13 cellular contexts compared by ENCODE assay signal in the genomic region with DNA sequence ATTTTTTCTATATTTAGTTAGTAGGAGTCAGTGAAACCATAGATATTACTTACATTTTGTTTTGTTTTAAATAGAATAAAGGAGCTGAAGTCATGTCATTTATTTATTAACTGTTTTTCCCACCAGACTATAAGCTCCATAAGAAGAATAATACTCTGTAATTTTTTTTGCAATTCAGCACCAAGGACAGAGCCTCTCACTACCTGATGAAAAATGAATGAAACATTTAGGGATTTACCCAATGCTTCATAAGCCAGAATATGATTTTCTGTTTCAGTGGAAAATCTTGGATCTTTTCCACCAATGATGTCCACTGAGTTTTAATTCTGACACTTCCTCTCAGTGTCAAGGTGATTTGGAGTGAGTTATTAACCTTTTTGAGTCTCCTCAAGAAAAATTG.
A peak's percentile ranks its signal among the peaks of the same experiment; 100 is the strongest.
DNase-seq lines count a peak whose midpoint lies in the region; ATAC-seq, FAIRE-seq and TF ChIP-seq lines count a peak whose summit lies in the region.
"Had no signal": no experiment of that assay in that cellular context is flagged by ENCODE, and none has a peak within 500 bp of the region (broad histone marks: within the 10 kb centered on the region; RNA-seq: fewer than 3 reads in every experiment).

No MANE protein-coding gene starts in this region.

- DNase-seq in GM03348 (ENCODE audit: low spot score) (peak; percentile 2), M059J (ENCODE audit: low read depth) (peak; percentile 46), bronchial epithelial cell (ENCODE audit: low read depth) (peak; percentile 46), mesenchymal stem cell (peak; percentile 49), Peyer's patch (no peak), NCI-H510A treated with DMSO at 0.1 percent for 48 hours (lab: John Stamatoyannopoulos, UW) (no peak)
- no peak for DNase-seq in activated naive CD4-positive, alpha-beta T cell treated with anti-CD3 and anti-CD28 coated beads, Interleukin-2, amount 50 U/mL, for 72 hours (ENCODE audit: low spot score in 2 of 2)
- DNase-seq: aorta, heart left ventricle, NCI-H2081, SHP77, stomach had no signal

- peaks cover 27 to 34% of the 10 kb centered on the region in 2 donors for H3K9me3 Mint-ChIP-seq in activated naive CD4-positive, alpha-beta T cell treated with anti-CD3 and anti-CD28 coated beads, Interleukin-2, amount 50 U/mL, for 72 hours

- H4K8ac ChIP-seq in mesenchymal stem cell (ENCODE audit: low read length) = no peak overlapping the region

- H2AK5ac ChIP-seq in mesenchymal stem cell (ENCODE audit: low read length, severe bottlenecking) = no peak overlapping the region

- H2AFZ ChIP-seq in mesenchymal stem cell (ENCODE audit: low read depth, low read length) = no peak overlapping the region

- H3K4me3 ChIP-seq in bronchial epithelial cell (ENCODE audit: low read depth, low read length) (no peak overlapping the region), mesenchymal stem cell (ENCODE audit: insufficient read depth in 1 of 2, low read depth in 1 of 2, low read length in 2 of 2) (no peak overlapping the region), Peyer's patch (no peak overlapping the region)
- H3K4me3 ChIP-seq: heart left ventricle, stomach had no signal

- H3K14ac ChIP-seq in mesenchymal stem cell (ENCODE audit: low read length in 2 of 2) = no peak overlapping the region

- H4K91ac ChIP-seq in mesenchymal stem cell (ENCODE audit: low read length) = no peak overlapping the region

- no peaks in the 10 kb centered on the region for H3K36me3 Mint-ChIP-seq in activated naive CD4-positive, alpha-beta T cell treated with anti-CD3 and anti-CD28 coated beads, Interleukin-2, amount 50 U/mL, for 72 hours

- no peak for TF ChIP-seq CTCF in bronchial epithelial cell (IDR thresholded peaks at IDR 0.05; ENCODE audit: insufficient read depth, low read length, severe bottlenecking)
- no peak for TF ChIP-seq CTCF in Peyer's patch (IDR thresholded peaks at IDR 0.05)

- no peak overlapping the region for H3K27ac Mint-ChIP-seq in activated naive CD4-positive, alpha-beta T cell treated with anti-CD3 and anti-CD28 coated beads, Interleukin-2, amount 50 U/mL, for 72 hours

- no peak overlapping the region for H3K9ac ChIP-seq in mesenchymal stem cell (ENCODE audit: low read length)

- H3K9me3 ChIP-seq in mesenchymal stem cell (ENCODE audit: control insufficient read depth, low read length) (no peaks in the 10 kb centered on the region), Peyer's patch (no peaks in the 10 kb centered on the region)
- H3K9me3 ChIP-seq: heart left ventricle, stomach had no signal

- H3K36me3 ChIP-seq in bronchial epithelial cell (ENCODE audit: control insufficient read depth, insufficient read depth, low read length) (no peaks in the 10 kb centered on the region), mesenchymal stem cell (ENCODE audit: control insufficient read depth in 1 of 2, insufficient read depth in 2 of 2, low read depth in 1 of 2, low read length in 2 of 2) (no peaks in the 10 kb centered on the region), Peyer's patch (no peaks in the 10 kb centered on the region)
- H3K36me3 ChIP-seq: heart left ventricle, stomach had no signal

- no peaks in the 10 kb centered on the region for H3K27me3 ChIP-seq in bronchial epithelial cell (ENCODE audit: control insufficient read depth, insufficient read depth, low read length)
- no peaks in the 10 kb centered on the region for H3K27me3 ChIP-seq in mesenchymal stem cell (ENCODE audit: control insufficient read depth in 1 of 2, insufficient read depth in 1 of 2, low read length in 2 of 2)
- no peaks in the 10 kb centered on the region for H3K27me3 ChIP-seq in Peyer's patch
- H3K27me3 ChIP-seq: heart left ventricle, stomach had no signal

- FAIRE-seq in bronchial epithelial cell (lab: Jason Lieb, UNC) = no peak

- no peak overlapping the region for H2BK12ac ChIP-seq in mesenchymal stem cell (ENCODE audit: low read length in 2 of 2)

- no peak overlapping the region for H2BK120ac ChIP-seq in mesenchymal stem cell (ENCODE audit: low read depth, low read length)

- H3K4me1 ChIP-seq in mesenchymal stem cell (ENCODE audit: control insufficient read depth, insufficient read depth, low read depth, low read length) (no peaks in the 10 kb centered on the region), Peyer's patch (no peaks in the 10 kb centered on the region)
- H3K4me1 ChIP-seq: heart left ventricle, stomach had no signal

- H2BK15ac ChIP-seq in mesenchymal stem cell (ENCODE audit: low read depth, poor library complexity, severe bottlenecking) = no peak overlapping the region

- no peak overlapping the region for H3K4ac ChIP-seq in mesenchymal stem cell (ENCODE audit: low read depth in 1 of 2, low read length in 2 of 2)

- no peaks in the 10 kb centered on the region for H3K79me1 ChIP-seq in mesenchymal stem cell (replicated peaks; ENCODE audit: low read length, poor library complexity, severe bottlenecking)

- no peak overlapping the region for H3K27ac ChIP-seq in mesenchymal stem cell (ENCODE audit: low read length, poor library complexity, severe bottlenecking)
- no peak overlapping the region for H3K27ac ChIP-seq in Peyer's patch
- H3K27ac ChIP-seq: heart left ventricle, stomach had no signal

- no peak for TF ChIP-seq POLR2A in Peyer's patch (IDR thresholded peaks at IDR 0.05)

- H3K23ac ChIP-seq in mesenchymal stem cell (ENCODE audit: low read length in 2 of 2) = no peak overlapping the region

- no peak for ATAC-seq in GM21360 (IDR thresholded peaks at IDR 0.05; ENCODE audit: unreplicated experiment)
- no peak for ATAC-seq in activated naive CD4-positive, alpha-beta T cell treated with anti-CD3 and anti-CD28 coated beads, Interleukin-2, amount 50 U/mL, for 72 hours
- ATAC-seq: heart left ventricle had no signal

- no peak overlapping the region for H3K4me2 ChIP-seq in mesenchymal stem cell (ENCODE audit: low read length, poor library complexity, severe bottlenecking)

- H2BK5ac ChIP-seq in mesenchymal stem cell (ENCODE audit: low read depth, low read length, poor library complexity, severe bottlenecking) = no peak overlapping the region

- H3K18ac ChIP-seq in mesenchymal stem cell (ENCODE audit: low read depth in 1 of 2, low read length in 2 of 2) = no peak overlapping the region

Comparison
In these comparisons a context has a peak if more than half of its experiments do, and no peak if none do; other contexts are left out.
1. DNase-seq: peak in GM03348 (single experiment), M059J (single experiment), bronchial epithelial cell (single experiment) and mesenchymal stem cell (single experiment); none in Peyer's patch (0 of 3), NCI-H510A treated with DMSO at 0.1 percent for 48 hours (single experiment) and activated naive CD4-positive, alpha-beta T cell treated with anti-CD3 and anti-CD28 coated beads, Interleukin-2, amount 50 U/mL, for 72 hours (0 of 2).